In the genomic region with DNA sequence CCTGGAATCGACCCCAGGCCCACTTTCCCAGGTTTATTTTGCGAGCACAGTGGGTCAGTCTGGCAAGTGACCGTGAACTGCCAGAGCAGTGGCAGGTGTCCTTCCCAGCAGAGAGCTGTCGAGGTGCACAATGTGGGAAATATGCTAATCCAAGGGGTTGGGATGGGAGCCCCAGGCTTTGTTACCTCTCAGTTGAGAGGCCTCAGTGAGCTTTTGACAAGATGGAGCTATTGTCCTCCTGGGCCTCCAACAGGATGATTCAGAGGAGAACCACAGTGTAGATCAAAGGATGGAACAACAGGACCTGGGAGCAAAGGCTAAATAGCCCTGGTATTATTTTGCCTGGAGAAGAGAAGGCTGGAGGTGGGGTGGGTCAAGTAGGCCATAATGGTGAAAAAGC, we compare ENCODE assay signal across 19 cellular contexts.
"Had no signal": no experiment of that assay in that cellular context is flagged by ENCODE, and none has a peak within 500 bp of the region (broad histone marks: within the 10 kb centered on the region; RNA-seq: fewer than 3 reads in every experiment).

No MANE protein-coding gene starts in this region.

- H3K27ac Mint-ChIP-seq: activated naive CD4-positive, alpha-beta T cell treated with anti-CD3 and anti-CD28 coated beads, Interleukin-2, amount 50 U/mL, for 24 hours; mesothelial cell of epicardium; stimulated activated naive CD8-positive, alpha-beta T cell treated with anti-CD3 and anti-CD28 coated beads, Interleukin-15, amount 100 ng/mL, for 72 hours had no signal

- H3K36me3 Mint-ChIP-seq: activated naive CD4-positive, alpha-beta T cell treated with anti-CD3 and anti-CD28 coated beads, Interleukin-2, amount 50 U/mL, for 24 hours; mesothelial cell of epicardium had no signal

- H3K27me3 Mint-ChIP-seq: activated naive CD4-positive, alpha-beta T cell treated with anti-CD3 and anti-CD28 coated beads, Interleukin-2, amount 50 U/mL, for 24 hours; stimulated activated naive CD8-positive, alpha-beta T cell treated with anti-CD3 and anti-CD28 coated beads, Interleukin-15, amount 100 ng/mL, for 72 hours had no signal

- DNase-seq: activated CD4-positive, alpha-beta T cell treated with anti-CD3 and anti-CD28 coated beads for 1 hour; activated CD8-positive, alpha-beta memory T cell treated with anti-CD3 and anti-CD28 coated beads for 24 hours; activated CD8-positive, alpha-beta memory T cell treated with anti-CD3 and anti-CD28 coated beads, Interleukin-2, amount 50 U/mL, for 48 hours; activated effector memory CD4-positive, alpha-beta T cell treated with anti-CD3 and anti-CD28 coated beads, Interleukin-2, amount 50 U/mL, for 16 hours; activated T-cell treated with anti-CD3 and anti-CD28 coated beads, Interleukin-2, amount 50 U/mL, for 48 hours; effector CD8-positive, alpha-beta T cell; right cardiac atrium; stimulated activated CD4-positive, alpha-beta T cell treated with anti-CD3 and anti-CD28 coated beads, Interleukin-15, amount 100 ng/mL, for 24 hours; stimulated activated CD4-positive, alpha-beta T cell treated with anti-CD3 and anti-CD28 coated beads, Interleukin-2, amount 100 ng/mL, for 48 hours; stimulated activated naive CD8-positive, alpha-beta T cell treated with anti-CD3 and anti-CD28 coated beads, Interleukin-15, amount 100 ng/mL, for 72 hours; SW 1271; trophoblast cell; WERI-Rb-1 had no signal

- H3K4me1 ChIP-seq: ascending aorta, prostate gland had no signal

- H3K27ac ChIP-seq: ascending aorta, esophagus muscularis mucosa, prostate gland, WERI-Rb-1 had no signal

- H3K9me3 Mint-ChIP-seq: mesothelial cell of epicardium; stimulated activated naive CD8-positive, alpha-beta T cell treated with anti-CD3 and anti-CD28 coated beads, Interleukin-15, amount 100 ng/mL, for 72 hours had no signal

- H3K4me3 ChIP-seq: ascending aorta, esophagus muscularis mucosa, prostate gland, skin epidermis had no signal

- H3K4me3 Mint-ChIP-seq: activated naive CD4-positive, alpha-beta T cell treated with anti-CD3 and anti-CD28 coated beads, Interleukin-2, amount 50 U/mL, for 24 hours; mesothelial cell of epicardium; stimulated activated naive CD8-positive, alpha-beta T cell treated with anti-CD3 and anti-CD28 coated beads, Interleukin-15, amount 100 ng/mL, for 72 hours had no signal

- H3K9me3 ChIP-seq: ascending aorta, esophagus muscularis mucosa, prostate gland had no signal

- H3K4me1 Mint-ChIP-seq: activated naive CD4-positive, alpha-beta T cell treated with anti-CD3 and anti-CD28 coated beads, Interleukin-2, amount 50 U/mL, for 24 hours; stimulated activated naive CD8-positive, alpha-beta T cell treated with anti-CD3 and anti-CD28 coated beads, Interleukin-15, amount 100 ng/mL, for 72 hours had no signal

- H3K27me3 ChIP-seq: ascending aorta, esophagus muscularis mucosa had no signal

- H3K36me3 ChIP-seq: ascending aorta, esophagus muscularis mucosa, prostate gland, WERI-Rb-1 had no signal
